ENCODE assay signal across 8 cellular contexts in the genomic region with DNA sequence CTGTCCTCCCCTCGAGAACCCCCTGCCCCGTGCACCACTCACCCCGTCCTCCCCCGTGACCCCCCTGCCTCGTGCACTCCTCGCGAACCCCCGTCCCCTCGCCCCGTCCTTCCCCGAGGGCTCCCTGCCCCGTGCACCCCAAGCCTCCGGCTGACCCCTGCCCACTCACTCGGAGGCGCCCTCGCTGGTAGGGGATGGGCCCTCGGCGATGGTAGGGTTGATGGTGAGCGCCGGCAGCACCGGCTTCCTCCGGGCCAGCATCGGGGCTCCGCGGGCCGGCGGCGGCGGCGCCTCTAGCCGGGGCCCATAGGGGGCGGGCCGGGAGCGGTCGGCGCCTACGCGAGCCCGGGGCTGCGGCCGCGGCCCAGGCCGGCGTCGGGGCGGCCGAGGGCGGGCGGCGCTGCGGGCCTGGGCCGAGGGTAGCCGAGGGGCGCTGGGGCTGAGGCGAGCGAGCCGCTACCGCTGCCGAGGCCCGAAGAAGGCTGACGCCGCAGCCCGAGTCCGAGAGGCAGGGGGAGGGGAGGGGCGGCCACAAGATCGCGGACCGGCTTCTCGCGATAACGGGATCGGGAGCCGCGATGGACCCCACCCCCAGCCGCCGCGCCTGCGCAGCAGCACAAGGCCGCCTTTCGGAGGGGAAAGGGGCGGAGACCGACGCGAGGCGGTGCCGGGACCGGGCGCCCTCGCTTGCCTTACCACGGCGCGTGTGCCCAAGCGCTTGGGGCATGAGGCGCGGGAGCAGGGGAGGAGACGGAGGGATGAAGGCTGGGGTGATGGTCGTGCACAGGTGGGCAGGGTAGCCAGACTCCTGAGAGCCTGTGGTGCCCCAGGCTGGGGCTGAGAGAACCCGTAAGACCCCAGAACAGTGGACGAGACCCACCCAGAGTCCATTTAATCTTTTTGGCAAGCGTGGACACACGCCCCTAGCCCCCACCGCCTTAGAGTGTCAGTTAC. TPM values are rescaled to one million over a fixed set of nuclear protein-coding genes. Genes with fewer than 3 reads are reported as not detected.
A peak's percentile ranks its signal among the peaks of the same experiment; 100 is the strongest.
DNase-seq lines count a peak whose midpoint lies in the region; ATAC-seq and TF ChIP-seq lines count a peak whose summit lies in the region.

TSS of gene MAP2K2 (minus strand) at position 508 of the 954 bp plus-strand sequence. CDS start at position 261, 247 bp downstream.

- peaks cover 4% of the 10 kb centered on the region for H3K4me1 ChIP-seq in colonic mucosa

- H3K9me3 ChIP-seq in colonic mucosa: no peaks in the 10 kb centered on the region

- TF ChIP-seq CTCF in AG09309 (IDR thresholded peaks at IDR 0.05; ENCODE audit: control insufficient read depth, insufficient read depth, low read depth, low read length, missing control alignments) (no peak), colonic mucosa (IDR thresholded peaks at IDR 0.05) (no peak)

- ATAC-seq in GM19035 (IDR thresholded peaks at IDR 0.05; ENCODE audit: unreplicated experiment) (peak; percentile 89), HG03432 (IDR thresholded peaks at IDR 0.05; ENCODE audit: unreplicated experiment) (peak; percentile 92), left colon (peak; percentile 92)

- H3K4me3 ChIP-seq in AG09309 (ENCODE audit: control insufficient read depth, low read depth, low read length) (peak within 1 kb of the TSS; percentile 66), colonic mucosa (peak within 1 kb of the TSS; percentile 71)

- H3K27me3 ChIP-seq in colonic mucosa: no peaks in the 10 kb centered on the region

- peaks cover 4% of the 10 kb centered on the region for H3K36me3 Mint-ChIP-seq in activated CD4-positive, alpha-beta T cell treated with anti-CD3 and anti-CD28 coated beads, Interleukin-2, amount 10 ng/mL, durations not matched to agents 24 days and 14 days (ENCODE audit: low read depth)

- peak within 1 kb of the TSS; percentile 99 for H3K4me3 Mint-ChIP-seq in activated CD4-positive, alpha-beta T cell treated with anti-CD3 and anti-CD28 coated beads, Interleukin-2, amount 10 ng/mL, durations not matched to agents 24 days and 14 days

- peak; percentile 31 for DNase-seq in AG09309 (ENCODE audit: low read depth)
- DNase-seq in NCI-H524 treated with DMSO at 0.1 percent for 48 hours (lab: John Stamatoyannopoulos, UW): peak; percentile 24
- DNase-seq in activated CD4-positive, alpha-beta T cell treated with anti-CD3 and anti-CD28 coated beads, Interleukin-2, amount 10 ng/mL, durations not matched to agents 24 days and 14 days: peak; percentile 99
- peak; percentile 96 for DNase-seq in colonic mucosa
- DNase-seq in left colon: peak; percentile 91 to 97
- DNase-seq in stimulated activated CD4-positive, alpha-beta T cell treated with anti-CD3 and anti-CD28 coated beads, Interleukin-1b, Interleukin-23, amount 100 ng/mL, for 4 hours (ENCODE audit: low read depth in 2 of 2): peak; percentile 98

- peaks cover 22% of the 10 kb centered on the region for H3K4me1 Mint-ChIP-seq in activated CD4-positive, alpha-beta T cell treated with anti-CD3 and anti-CD28 coated beads, Interleukin-2, amount 10 ng/mL, durations not matched to agents 24 days and 14 days

- H3K9me3 Mint-ChIP-seq in activated CD4-positive, alpha-beta T cell treated with anti-CD3 and anti-CD28 coated beads, Interleukin-2, amount 10 ng/mL, durations not matched to agents 24 days and 14 days: no peaks in the 10 kb centered on the region

- peak within 1 kb of the TSS; percentile 26 for H3K27ac ChIP-seq in colonic mucosa

- H3K27ac Mint-ChIP-seq in activated CD4-positive, alpha-beta T cell treated with anti-CD3 and anti-CD28 coated beads, Interleukin-2, amount 10 ng/mL, durations not matched to agents 24 days and 14 days: peak within 1 kb of the TSS; percentile 95

- intact Hi-C loops in activated CD4-positive, alpha-beta T cell treated with anti-CD3 and anti-CD28 coated beads, Interleukin-2, amount 10 ng/mL, durations not matched to agents 24 days and 14 days (cut with micrococcal nuclease): loop anchor here (1.0 to 5.0 kb wide), 2 partner anchors 57 to 58 kb away; partner anchors contain the start of genes ANKRD24, SIRT6 and ZBTB7A
- intact Hi-C loops in colonic mucosa (cut with DNase I): no loop called here
- intact Hi-C loops in left colon (cut with DNase I, micrococcal nuclease): no loop called here

- peak within 1 kb of the TSS; percentile 88 to 97 for H3K9ac ChIP-seq in colonic mucosa (ENCODE audit: low read depth in 2 of 2, low read length in 2 of 2)

- H3K36me3 ChIP-seq in colonic mucosa: no peaks in the 10 kb centered on the region

- no peaks in the 10 kb centered on the region for H3K27me3 Mint-ChIP-seq in activated CD4-positive, alpha-beta T cell treated with anti-CD3 and anti-CD28 coated beads, Interleukin-2, amount 10 ng/mL, durations not matched to agents 24 days and 14 days

RNA-seq across cellular contexts. Expression of gene MAP2K2, which starts in this region (rescaled TPM):
- total RNA-seq in activated CD4-positive, alpha-beta T cell treated with anti-CD3 and anti-CD28 coated beads, Interleukin-2, amount 10 ng/mL, durations not matched to agents 24 days and 14 days: 125 and 135 TPM in 2 replicates
- total RNA-seq in colonic mucosa: 100 to 1,000 TPM; 211 to 260 TPM
- total RNA-seq in left colon: 100 to 1,000 TPM; 208 to 229 TPM

Comparison
In these comparisons a context has a peak if more than half of its experiments do, and no peak if none do; other contexts are left out.
1. Peak in every context shown above with its lines: DNase-seq, ATAC-seq, H3K4me3 ChIP-seq and H3K27ac ChIP-seq.
2. DNase-seq: peak in every context shown above with its lines; median percentile 99 in activated CD4-positive, alpha-beta T cell treated with anti-CD3 and anti-CD28 coated beads, Interleukin-2, amount 10 ng/mL, durations not matched to agents 24 days and 14 days; 98 in stimulated activated CD4-positive, alpha-beta T cell treated with anti-CD3 and anti-CD28 coated beads, Interleukin-1b, Interleukin-23, amount 100 ng/mL, for 4 hours; 96 in colonic mucosa; 94 in left colon; 31 in AG09309; 24 in NCI-H524 treated with DMSO at 0.1 percent for 48 hours.